In genomic region chr10:131748831-131749766, GRCh38 we compare ENCODE assay signal across 2 cellular contexts.
TF ChIP-seq lines count a peak whose summit lies in the region.

No MANE protein-coding gene starts in this region.

TF ChIP-seq in WTC11, 78 proteins besides CTCF, POLR2A, EP300 and RAD21 (continued from another document):
- TF ChIP-seq PRRX2 (CRISPR knock-in tag; IDR thresholded peaks at IDR 0.05) (no peak), FOXJ3 (CRISPR knock-in tag; IDR thresholded peaks at IDR 0.05; ENCODE audit: borderline replicate concordance) (no peak), MXD4 (CRISPR knock-in tag; IDR thresholded peaks at IDR 0.05; ENCODE audit: borderline replicate concordance) (no peak), ZNF232 (CRISPR knock-in tag; IDR thresholded peaks at IDR 0.05) (no peak), USF1 (CRISPR knock-in tag; IDR thresholded peaks at IDR 0.05) (no peak)
- TF ChIP-seq, protein P1, sequence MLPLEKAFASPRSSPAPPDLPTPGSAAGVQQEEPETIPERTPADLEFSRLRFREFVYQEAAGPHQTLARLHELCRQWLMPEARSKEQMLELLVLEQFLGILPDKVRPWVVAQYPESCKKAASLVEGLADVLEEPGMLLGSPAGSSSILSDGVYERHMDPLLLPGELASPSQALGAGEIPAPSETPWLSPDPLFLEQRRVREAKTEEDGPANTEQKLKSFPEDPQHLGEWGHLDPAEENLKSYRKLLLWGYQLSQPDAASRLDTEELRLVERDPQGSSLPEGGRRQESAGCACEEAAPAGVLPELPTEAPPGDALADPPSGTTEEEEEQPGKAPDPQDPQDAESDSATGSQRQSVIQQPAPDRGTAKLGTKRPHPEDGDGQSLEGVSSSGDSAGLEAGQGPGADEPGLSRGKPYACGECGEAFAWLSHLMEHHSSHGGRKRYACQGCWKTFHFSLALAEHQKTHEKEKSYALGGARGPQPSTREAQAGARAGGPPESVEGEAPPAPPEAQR (CRISPR knock-in tag; IDR thresholded peaks at IDR 0.05): no peak
- TF ChIP-seq, protein P2, sequence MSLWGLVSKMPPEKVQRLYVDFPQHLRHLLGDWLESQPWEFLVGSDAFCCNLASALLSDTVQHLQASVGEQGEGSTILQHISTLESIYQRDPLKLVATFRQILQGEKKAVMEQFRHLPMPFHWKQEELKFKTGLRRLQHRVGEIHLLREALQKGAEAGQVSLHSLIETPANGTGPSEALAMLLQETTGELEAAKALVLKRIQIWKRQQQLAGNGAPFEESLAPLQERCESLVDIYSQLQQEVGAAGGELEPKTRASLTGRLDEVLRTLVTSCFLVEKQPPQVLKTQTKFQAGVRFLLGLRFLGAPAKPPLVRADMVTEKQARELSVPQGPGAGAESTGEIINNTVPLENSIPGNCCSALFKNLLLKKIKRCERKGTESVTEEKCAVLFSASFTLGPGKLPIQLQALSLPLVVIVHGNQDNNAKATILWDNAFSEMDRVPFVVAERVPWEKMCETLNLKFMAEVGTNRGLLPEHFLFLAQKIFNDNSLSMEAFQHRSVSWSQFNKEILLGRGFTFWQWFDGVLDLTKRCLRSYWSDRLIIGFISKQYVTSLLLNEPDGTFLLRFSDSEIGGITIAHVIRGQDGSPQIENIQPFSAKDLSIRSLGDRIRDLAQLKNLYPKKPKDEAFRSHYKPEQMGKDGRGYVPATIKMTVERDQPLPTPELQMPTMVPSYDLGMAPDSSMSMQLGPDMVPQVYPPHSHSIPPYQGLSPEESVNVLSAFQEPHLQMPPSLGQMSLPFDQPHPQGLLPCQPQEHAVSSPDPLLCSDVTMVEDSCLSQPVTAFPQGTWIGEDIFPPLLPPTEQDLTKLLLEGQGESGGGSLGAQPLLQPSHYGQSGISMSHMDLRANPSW (CRISPR knock-in tag; conservative IDR thresholded peaks at IDR 0.05; ENCODE audit: low read depth): no peak
TF ChIP-seq in WTC11: peak in this region for 0.

TF ChIP-seq in HepG2, 621 proteins besides CTCF, POLR2A, EP300 and RAD21 (continued from another document and continues in another):
- TF ChIP-seq, protein P3, sequence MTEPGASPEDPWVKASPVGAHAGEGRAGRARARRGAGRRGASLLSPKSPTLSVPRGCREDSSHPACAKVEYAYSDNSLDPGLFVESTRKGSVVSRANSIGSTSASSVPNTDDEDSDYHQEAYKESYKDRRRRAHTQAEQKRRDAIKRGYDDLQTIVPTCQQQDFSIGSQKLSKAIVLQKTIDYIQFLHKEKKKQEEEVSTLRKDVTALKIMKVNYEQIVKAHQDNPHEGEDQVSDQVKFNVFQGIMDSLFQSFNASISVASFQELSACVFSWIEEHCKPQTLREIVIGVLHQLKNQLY (CRISPR knock-in tag; IDR thresholded peaks at IDR 0.05): no peak
- TF ChIP-seq ARID4A (CRISPR knock-in tag; IDR thresholded peaks at IDR 0.05; ENCODE audit: borderline replicate concordance): peak; percentile 13; the same call in 1 of the 2 replicates
- TF ChIP-seq MNT (IDR thresholded peaks at IDR 0.05): no peak
- TF ChIP-seq FOXC1 (CRISPR knock-in tag; IDR thresholded peaks at IDR 0.05; ENCODE audit: borderline replicate concordance): no peak
- no peak for TF ChIP-seq ZNF121 (CRISPR knock-in tag; IDR thresholded peaks at IDR 0.05)
- TF ChIP-seq PPARG (CRISPR knock-in tag; conservative IDR thresholded peaks at IDR 0.05): no peak
- TF ChIP-seq, protein P4, sequence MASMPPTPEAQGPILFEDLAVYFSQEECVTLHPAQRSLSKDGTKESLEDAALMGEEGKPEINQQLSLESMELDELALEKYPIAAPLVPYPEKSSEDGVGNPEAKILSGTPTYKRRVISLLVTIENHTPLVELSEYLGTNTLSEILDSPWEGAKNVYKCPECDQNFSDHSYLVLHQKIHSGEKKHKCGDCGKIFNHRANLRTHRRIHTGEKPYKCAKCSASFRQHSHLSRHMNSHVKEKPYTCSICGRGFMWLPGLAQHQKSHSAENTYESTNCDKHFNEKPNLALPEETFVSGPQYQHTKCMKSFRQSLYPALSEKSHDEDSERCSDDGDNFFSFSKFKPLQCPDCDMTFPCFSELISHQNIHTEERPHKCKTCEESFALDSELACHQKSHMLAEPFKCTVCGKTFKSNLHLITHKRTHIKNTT (CRISPR knock-in tag; IDR thresholded peaks at IDR 0.05): no peak
- TF ChIP-seq FLYWCH1 (CRISPR knock-in tag; IDR thresholded peaks at IDR 0.05): no peak
- no peak for TF ChIP-seq ZNF282 (IDR thresholded peaks at IDR 0.05; ENCODE audit: partially characterized antibody)
- TF ChIP-seq NFIC (IDR thresholded peaks at IDR 0.05; ENCODE audit: low read length): no peak
- TF ChIP-seq KDM1A (CRISPR knock-in tag; IDR thresholded peaks at IDR 0.05): no peak
- TF ChIP-seq FOXK2 (IDR thresholded peaks at IDR 0.05): no peak
- no peak for TF ChIP-seq ZFP62 (CRISPR knock-in tag; IDR thresholded peaks at IDR 0.05)
- TF ChIP-seq ZBTB7B (CRISPR knock-in tag; IDR thresholded peaks at IDR 0.05): 0 out of 2 replicates have a peak, but pooled peaks have one; percentile 41
- no peak for TF ChIP-seq SNAI1 (CRISPR knock-in tag; IDR thresholded peaks at IDR 0.05; ENCODE audit: borderline replicate concordance)
- no peak for TF ChIP-seq ZNF576 (CRISPR knock-in tag; IDR thresholded peaks at IDR 0.05)
- TF ChIP-seq CHD2 (IDR thresholded peaks at IDR 0.05; ENCODE audit: low read depth, low read length): no peak
- TF ChIP-seq STAT5B (CRISPR knock-in tag; IDR thresholded peaks at IDR 0.05): no peak
- TF ChIP-seq NFRKB (IDR thresholded peaks at IDR 0.05): no peak
- no peak for TF ChIP-seq LBX2 (CRISPR knock-in tag; IDR thresholded peaks at IDR 0.05; ENCODE audit: borderline replicate concordance)
- TF ChIP-seq ZNF788 (CRISPR knock-in tag; IDR thresholded peaks at IDR 0.05; ENCODE audit: borderline replicate concordance): peak; percentile 59; the same call in 1 of the 2 replicates
- no peak for TF ChIP-seq DBP (CRISPR knock-in tag; IDR thresholded peaks at IDR 0.05; ENCODE audit: not compliant biosample characterization)
- no peak for TF ChIP-seq FOXA3 (CRISPR knock-in tag; IDR thresholded peaks at IDR 0.05)
- TF ChIP-seq ZNF7 (CRISPR knock-in tag; IDR thresholded peaks at IDR 0.05): no peak
- TF ChIP-seq, protein P5, sequence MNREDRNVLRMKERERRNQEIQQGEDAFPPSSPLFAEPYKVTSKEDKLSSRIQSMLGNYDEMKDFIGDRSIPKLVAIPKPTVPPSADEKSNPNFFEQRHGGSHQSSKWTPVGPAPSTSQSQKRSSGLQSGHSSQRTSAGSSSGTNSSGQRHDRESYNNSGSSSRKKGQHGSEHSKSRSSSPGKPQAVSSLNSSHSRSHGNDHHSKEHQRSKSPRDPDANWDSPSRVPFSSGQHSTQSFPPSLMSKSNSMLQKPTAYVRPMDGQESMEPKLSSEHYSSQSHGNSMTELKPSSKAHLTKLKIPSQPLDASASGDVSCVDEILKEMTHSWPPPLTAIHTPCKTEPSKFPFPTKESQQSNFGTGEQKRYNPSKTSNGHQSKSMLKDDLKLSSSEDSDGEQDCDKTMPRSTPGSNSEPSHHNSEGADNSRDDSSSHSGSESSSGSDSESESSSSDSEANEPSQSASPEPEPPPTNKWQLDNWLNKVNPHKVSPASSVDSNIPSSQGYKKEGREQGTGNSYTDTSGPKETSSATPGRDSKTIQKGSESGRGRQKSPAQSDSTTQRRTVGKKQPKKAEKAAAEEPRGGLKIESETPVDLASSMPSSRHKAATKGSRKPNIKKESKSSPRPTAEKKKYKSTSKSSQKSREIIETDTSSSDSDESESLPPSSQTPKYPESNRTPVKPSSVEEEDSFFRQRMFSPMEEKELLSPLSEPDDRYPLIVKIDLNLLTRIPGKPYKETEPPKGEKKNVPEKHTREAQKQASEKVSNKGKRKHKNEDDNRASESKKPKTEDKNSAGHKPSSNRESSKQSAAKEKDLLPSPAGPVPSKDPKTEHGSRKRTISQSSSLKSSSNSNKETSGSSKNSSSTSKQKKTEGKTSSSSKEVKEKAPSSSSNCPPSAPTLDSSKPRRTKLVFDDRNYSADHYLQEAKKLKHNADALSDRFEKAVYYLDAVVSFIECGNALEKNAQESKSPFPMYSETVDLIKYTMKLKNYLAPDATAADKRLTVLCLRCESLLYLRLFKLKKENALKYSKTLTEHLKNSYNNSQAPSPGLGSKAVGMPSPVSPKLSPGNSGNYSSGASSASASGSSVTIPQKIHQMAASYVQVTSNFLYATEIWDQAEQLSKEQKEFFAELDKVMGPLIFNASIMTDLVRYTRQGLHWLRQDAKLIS (CRISPR knock-in tag; IDR thresholded peaks at IDR 0.05): no peak
- TF ChIP-seq ZSCAN29 (CRISPR knock-in tag; conservative IDR thresholded peaks at IDR 0.05): no peak
- TF ChIP-seq ATF7-NPFF (CRISPR knock-in tag; IDR thresholded peaks at IDR 0.05; ENCODE audit: low read depth): no peak
- no peak for TF ChIP-seq RNF2 (conservative IDR thresholded peaks at IDR 0.05; ENCODE audit: low read depth)
- no peak; the same call in 1 of the 2 replicates for TF ChIP-seq SOX5 (CRISPR knock-in tag; IDR thresholded peaks at IDR 0.05; ENCODE audit: borderline replicate concordance)
- TF ChIP-seq SMC3 (IDR thresholded peaks at IDR 0.05; ENCODE audit: low read length): no peak
- TF ChIP-seq ZNF441 (CRISPR knock-in tag; IDR thresholded peaks at IDR 0.05; ENCODE audit: borderline replicate concordance): no peak
- no peak for TF ChIP-seq ATF7 (IDR thresholded peaks at IDR 0.05)
- TF ChIP-seq ATF7 (CRISPR knock-in tag; IDR thresholded peaks at IDR 0.05): no peak
- TF ChIP-seq PAF1 (CRISPR knock-in tag; IDR thresholded peaks at IDR 0.05): no peak
- TF ChIP-seq ZNF670 (CRISPR knock-in tag; IDR thresholded peaks at IDR 0.05; ENCODE audit: borderline replicate concordance): no peak
- TF ChIP-seq ZNF280B (CRISPR knock-in tag; IDR thresholded peaks at IDR 0.05; ENCODE audit: borderline replicate concordance): no peak; the same call in 1 of the 2 replicates
- TF ChIP-seq ZMAT3 (CRISPR knock-in tag; conservative IDR thresholded peaks at IDR 0.05): no peak
